Comparison of ENCODE assay signal across 8 cellular contexts in the genomic region with DNA sequence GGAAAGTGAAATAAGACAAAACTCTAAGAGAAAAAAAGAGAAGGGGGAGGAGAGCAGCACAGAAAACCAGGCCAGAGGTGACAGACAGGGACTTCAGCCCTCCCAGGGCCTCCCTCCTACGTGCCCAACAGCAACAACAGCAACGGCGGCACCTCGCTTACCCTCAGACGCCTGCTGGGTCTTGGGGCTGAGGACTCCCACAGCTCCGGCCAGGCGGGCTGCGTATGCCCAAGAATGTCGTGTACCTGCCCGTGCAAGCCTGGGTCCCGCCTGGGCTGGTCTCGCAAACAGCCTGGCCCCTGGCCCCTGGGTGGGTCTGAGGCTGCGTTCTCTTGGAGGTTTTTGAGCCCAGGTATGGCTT. TPM values are rescaled to one million over a fixed set of nuclear protein-coding genes. Genes with fewer than 3 reads are reported as not detected.
DNase-seq lines count a peak whose midpoint lies in the region; ATAC-seq lines count a peak whose summit lies in the region.

No MANE protein-coding gene starts in this region.

- peaks cover 70% of the 10 kb centered on the region for H3K4me1 ChIP-seq in CD4-positive, CD25-positive, alpha-beta regulatory T cell (ENCODE audit: control insufficient read depth, insufficient read depth, low read length, poor library complexity, severe bottlenecking)
- H3K4me1 ChIP-seq in skeletal muscle satellite cell (ENCODE audit: control insufficient read depth, insufficient read depth, low read length) = peaks cover 31% of the 10 kb centered on the region

- peaks cover 0 to 84% (median 50%) of the 10 kb centered on the region in 4 donors for H3K4me1 Mint-ChIP-seq in CD4-positive, CD25-positive, alpha-beta regulatory T cell

- H3K4me3 ChIP-seq in CD4-positive, CD25-positive, alpha-beta regulatory T cell (ENCODE audit: low read depth, low read length) = peak overlapping the region; percentile 98
- peak overlapping the region; percentile 80 for H3K4me3 ChIP-seq in skeletal muscle satellite cell (ENCODE audit: low read length)

- peaks cover 14% of the 10 kb centered on the region for H3K36me3 Mint-ChIP-seq in CD4-positive, CD25-positive, alpha-beta regulatory T cell

- no peaks in the 10 kb centered on the region for H3K9me3 ChIP-seq in CD4-positive, CD25-positive, alpha-beta regulatory T cell (ENCODE audit: control insufficient read depth in 2 of 2, low read length in 2 of 2)
- H3K9me3 ChIP-seq in skeletal muscle satellite cell (replicated peaks; ENCODE audit: low read length) = no peaks in the 10 kb centered on the region

- peaks cover 24% of the 10 kb centered on the region for H3K36me3 ChIP-seq in CD4-positive, CD25-positive, alpha-beta regulatory T cell (ENCODE audit: control insufficient read depth, insufficient read depth, low read length)
- no peaks in the 10 kb centered on the region for H3K36me3 ChIP-seq in skeletal muscle satellite cell (ENCODE audit: insufficient read depth, low read length)

- DNase-seq in CD4-positive, CD25-positive, alpha-beta regulatory T cell = peak in 1 of 3 donors; percentile 60
- DNase-seq in NAMALWA (ENCODE audit: low spot score) (peak; percentile 53), glomerular visceral epithelial cell (ENCODE audit: extremely low spot score) (peak; percentile 16), G401 (ENCODE audit: low spot score) (no peak), middle frontal gyrus (ENCODE audit: extremely low spot score, low spot score) (no peak), iPS-NIHi7 (ENCODE audit: extremely low spot score) (no peak)
- peak; percentile 79 for DNase-seq in activated effector memory CD4-positive, alpha-beta T cell treated with anti-CD3 and anti-CD28 coated beads, Interleukin-2, amount 50 U/mL, for 16 hours

- H3K9me3 Mint-ChIP-seq in CD4-positive, CD25-positive, alpha-beta regulatory T cell = peaks cover 0 to 1% (median 0%) of the 10 kb centered on the region in 7 donors

- no peaks in the 10 kb centered on the region for H3K27me3 ChIP-seq in CD4-positive, CD25-positive, alpha-beta regulatory T cell (ENCODE audit: control insufficient read depth, insufficient read depth, low read length)
- no peaks in the 10 kb centered on the region for H3K27me3 ChIP-seq in skeletal muscle satellite cell (ENCODE audit: control insufficient read depth, insufficient read depth, low read length)

- peaks cover 6% of the 10 kb centered on the region for H3K27me3 Mint-ChIP-seq in CD4-positive, CD25-positive, alpha-beta regulatory T cell

- peak overlapping the region; percentile 99 for H3K4me2 ChIP-seq in skeletal muscle satellite cell (ENCODE audit: low read length)

- H3K9ac ChIP-seq in skeletal muscle satellite cell (ENCODE audit: low read depth, low read length) = peak overlapping the region; percentile 86

- in situ Hi-C loops in G401 (cut with HindIII; ENCODE audit: low sequenced_read_pairs) = no loop called here

- peak overlapping the region; percentile 92 to 96 (median 94) for H3K4me3 Mint-ChIP-seq in CD4-positive, CD25-positive, alpha-beta regulatory T cell

- peak; percentile 9 to 10 for ATAC-seq in CD4-positive, CD25-positive, alpha-beta regulatory T cell (ENCODE audit: low read depth in 2 of 2)

- peak overlapping the region; percentile 83 for H3K27ac ChIP-seq in CD4-positive, CD25-positive, alpha-beta regulatory T cell (ENCODE audit: insufficient read depth, low read length, poor library complexity, severe bottlenecking)

- peak overlapping the region; percentile 95 to 97 (median 95) for H3K27ac Mint-ChIP-seq in CD4-positive, CD25-positive, alpha-beta regulatory T cell

RNA-seq across cellular contexts. Expression of a gene that starts 30.5 kb away (rescaled TPM):
- total RNA-seq in CD4-positive, CD25-positive, alpha-beta regulatory T cell = 136 TPM
- polyA plus RNA-seq in CD4-positive, CD25-positive, alpha-beta regulatory T cell = 10 to 100 TPM; 24.7 to 43.7 (median 29.5) TPM
- 51.1 and 60.3 TPM in 2 replicates for total RNA-seq in skeletal muscle satellite cell (2012; rRNA removed)
- 89.9 and 113 TPM in 2 replicates for total RNA-seq in G401 (2014; rRNA removed; shearing (Covaris generic))

RNA-seq across cellular contexts. Expression of a gene that starts 47.4 kb away (rescaled TPM):
- 6.7 TPM for total RNA-seq in CD4-positive, CD25-positive, alpha-beta regulatory T cell
- polyA plus RNA-seq in CD4-positive, CD25-positive, alpha-beta regulatory T cell = not detected
- total RNA-seq in skeletal muscle satellite cell (2012; rRNA removed) = 0.66 and 0.76 TPM in 2 replicates
- total RNA-seq in G401 (2014; rRNA removed; shearing (Covaris generic)) = not detected in 2 replicates

Comparison
In these comparisons a context has a peak if more than half of its experiments do, and no peak if none do; other contexts are left out.
1. DNase-seq: peak in NAMALWA (single experiment), activated effector memory CD4-positive, alpha-beta T cell treated with anti-CD3 and anti-CD28 coated beads, Interleukin-2, amount 50 U/mL, for 16 hours (single experiment) and glomerular visceral epithelial cell (single experiment); none in G401 (single experiment), middle frontal gyrus (single experiment) and iPS-NIHi7 (single experiment).